In the genomic region with DNA sequence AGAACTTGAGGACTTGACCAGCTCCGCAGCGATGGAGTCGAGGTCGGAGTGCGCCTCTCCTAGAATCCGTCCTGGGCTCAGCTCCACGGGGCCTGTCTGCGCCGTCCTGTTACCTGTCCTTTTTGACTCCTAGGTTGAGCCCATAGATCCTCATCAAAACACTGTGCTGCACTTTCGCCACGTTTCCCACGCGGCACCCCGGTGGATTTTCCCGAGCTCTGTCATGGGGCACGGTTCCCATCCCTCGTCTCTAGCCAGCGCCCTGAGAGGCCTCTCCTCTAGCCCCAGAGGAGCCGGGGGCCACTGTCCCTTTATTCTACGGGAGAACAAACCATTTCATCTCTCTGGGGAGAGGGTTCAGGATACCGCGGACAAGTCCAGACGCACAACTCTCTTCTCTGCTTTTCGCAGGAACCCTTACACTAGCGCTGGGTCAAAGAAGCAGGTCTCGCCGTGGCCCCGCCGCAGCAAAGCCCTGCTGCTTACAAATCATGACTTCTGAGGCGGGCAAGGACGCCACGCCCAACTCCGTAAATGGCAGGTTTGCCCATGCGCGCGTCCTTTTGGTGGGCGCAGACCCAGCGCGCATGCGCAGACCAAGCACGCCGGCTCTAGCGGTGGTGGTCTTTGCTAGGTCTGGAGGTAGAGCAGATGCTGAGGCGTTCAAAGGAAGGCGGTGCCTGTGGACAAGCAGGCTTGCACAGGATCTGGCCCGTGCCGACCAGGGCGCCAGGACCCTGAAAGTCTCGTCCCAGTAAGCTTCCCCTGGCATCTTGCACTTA, we compare ENCODE assay signal across 8 cellular contexts. TPM values are rescaled to one million over a fixed set of nuclear protein-coding genes. Genes with fewer than 3 reads are reported as not detected.
DNase-seq lines count a peak whose midpoint lies in the region; ATAC-seq, FAIRE-seq and TF ChIP-seq lines count a peak whose summit lies in the region.

No MANE protein-coding gene starts in this region.

- H3K27ac ChIP-seq in DND-41 (ENCODE audit: low read length) (peak overlapping the region; percentile 72), astrocyte (ENCODE audit: low read depth, low read length) (peak overlapping the region; percentile 39)

- H3K27me3 ChIP-seq in DND-41 (ENCODE audit: insufficient read depth, low read length, poor library complexity) (no peaks in the 10 kb centered on the region), MG63 (no peaks in the 10 kb centered on the region), astrocyte (ENCODE audit: insufficient read depth, low read length) (no peaks in the 10 kb centered on the region)

- no peaks in the 10 kb centered on the region for H4K20me1 ChIP-seq in DND-41 (ENCODE audit: insufficient read depth, low read length)
- no peaks in the 10 kb centered on the region for H4K20me1 ChIP-seq in astrocyte (ENCODE audit: insufficient read depth, low read length)

- no peak for FAIRE-seq in astrocyte (lab: Jason Lieb, UNC)

- H3K4me2 ChIP-seq in DND-41 (ENCODE audit: insufficient read depth, low read length) = peak overlapping the region; percentile 69
- peak overlapping the region; percentile 95 for H3K4me2 ChIP-seq in astrocyte (ENCODE audit: low read length)

- H3K36me3 ChIP-seq in DND-41 (ENCODE audit: insufficient read depth, low read length) = no peaks in the 10 kb centered on the region
- no peaks in the 10 kb centered on the region for H3K36me3 ChIP-seq in MG63
- no peaks in the 10 kb centered on the region for H3K36me3 ChIP-seq in astrocyte (ENCODE audit: insufficient read depth, low read length)

- H3K4me3 ChIP-seq in DND-41 (ENCODE audit: low read depth in 1 of 2, low read length in 2 of 2) = peak overlapping the region; percentile 37 to 71; a peak in 3 of 4 replicates
- H3K4me3 ChIP-seq in MG63 = peak overlapping the region; percentile 44
- peak overlapping the region; percentile 84 for H3K4me3 ChIP-seq in astrocyte (ENCODE audit: insufficient read depth, low read depth, low read length)

- H3K9me3 Mint-ChIP-seq in astrocyte (ENCODE audit: unreplicated experiment) (no peaks in the 10 kb centered on the region), immature natural killer cell (peaks cover 0 to 1% (median 0%) of the 10 kb centered on the region in 6 donors), type B pancreatic cell (no peaks in the 10 kb centered on the region)

- H2AFZ ChIP-seq in DND-41 (ENCODE audit: low read depth, low read length) = peak overlapping the region; percentile 79
- peak overlapping the region; percentile 95 for H2AFZ ChIP-seq in astrocyte (ENCODE audit: low read depth, low read length)

- peaks cover 14% of the 10 kb centered on the region; the same call in 1 of the 2 replicates for H3K4me1 ChIP-seq in DND-41 (ENCODE audit: insufficient read depth, low read length)
- peaks cover 3% of the 10 kb centered on the region for H3K4me1 ChIP-seq in astrocyte (ENCODE audit: insufficient read depth, low read length)

- H3K27me3 Mint-ChIP-seq in astrocyte (ENCODE audit: low read depth, unreplicated experiment) = peaks cover 2% of the 10 kb centered on the region
- H3K27me3 Mint-ChIP-seq in immature natural killer cell (ENCODE audit: low read depth in 3 of 3) = peaks cover 8 to 19% (median 11%) of the 10 kb centered on the region in 3 donors
- H3K27me3 Mint-ChIP-seq in type B pancreatic cell = no peaks in the 10 kb centered on the region

- H3K79me2 ChIP-seq in DND-41 (ENCODE audit: insufficient read depth, low read length) = peaks cover 3% of the 10 kb centered on the region; the same call in 1 of the 2 replicates
- H3K79me2 ChIP-seq in astrocyte (ENCODE audit: insufficient read depth, low read length) = no peaks in the 10 kb centered on the region

- no peak for TF ChIP-seq CTCF in DND-41 (IDR thresholded peaks at IDR 0.05; ENCODE audit: borderline replicate concordance, extremely low read depth, low read length, poor library complexity, severe bottlenecking)
- no peak for TF ChIP-seq CTCF in astrocyte (IDR thresholded peaks at IDR 0.05; ENCODE audit: insufficient read depth, low read depth, low read length)
- no peak for TF ChIP-seq CTCF in type B pancreatic cell (conservative IDR thresholded peaks at IDR 0.05)

- H3K4me3 Mint-ChIP-seq in astrocyte (ENCODE audit: unreplicated experiment) = peak overlapping the region; percentile 82
- peak overlapping the region; percentile 79 to 93 (median 87) for H3K4me3 Mint-ChIP-seq in immature natural killer cell
- no peak overlapping the region for H3K4me3 Mint-ChIP-seq in type B pancreatic cell

- H3K36me3 Mint-ChIP-seq in astrocyte (ENCODE audit: low read depth, unreplicated experiment) (no peaks in the 10 kb centered on the region), immature natural killer cell (no peaks in the 10 kb centered on the region), type B pancreatic cell (no peaks in the 10 kb centered on the region)

- H3K9me3 ChIP-seq in DND-41 (ENCODE audit: insufficient read depth, low read length, severe bottlenecking) = no peaks in the 10 kb centered on the region
- H3K9me3 ChIP-seq in MG63 = no peaks in the 10 kb centered on the region
- no peaks in the 10 kb centered on the region for H3K9me3 ChIP-seq in astrocyte (ENCODE audit: insufficient read depth, low read depth, low read length)

- ATAC-seq in DND-41 (ENCODE audit: insufficient read depth, low read depth) (peak; percentile 93), GM21576 (IDR thresholded peaks at IDR 0.05; ENCODE audit: unreplicated experiment) (peak; percentile 98)

- H3K9ac ChIP-seq in DND-41 (ENCODE audit: low read depth, low read length) = peak overlapping the region; percentile 62
- H3K9ac ChIP-seq in astrocyte (ENCODE audit: low read length) = peak overlapping the region; percentile 80

- peak; percentile 88 for DNase-seq in DND-41
- DNase-seq in MG63 = peak; percentile 63
- peak; percentile 34 for DNase-seq in T-helper 22 cell (ENCODE audit: low read depth)
- DNase-seq in astrocyte (ENCODE audit: low read depth) = peak; percentile 74
- peak; percentile 59 to 71 (median 64) for DNase-seq in immature natural killer cell
- DNase-seq in stimulated activated CD4-positive, alpha-beta T cell treated with anti-CD3 and anti-CD28 coated beads, Interleukin-1b, Interleukin-23, amount 100 ng/mL, for 48 hours = peak; percentile 73
- no peak for DNase-seq in type B pancreatic cell (ENCODE audit: extremely low spot score, unreplicated experiment)

- no peak overlapping the region for H3K27ac Mint-ChIP-seq in astrocyte (ENCODE audit: unreplicated experiment)
- peak overlapping the region in 5 of 6 donors; percentile 17 to 90 (median 45) for H3K27ac Mint-ChIP-seq in immature natural killer cell
- H3K27ac Mint-ChIP-seq in type B pancreatic cell = no peak overlapping the region

- H3K4me1 Mint-ChIP-seq in astrocyte (ENCODE audit: low read depth, unreplicated experiment) (no peaks in the 10 kb centered on the region), immature natural killer cell (peaks cover 13 to 14% of the 10 kb centered on the region in 2 donors), type B pancreatic cell (ENCODE audit: unreplicated experiment) (no peaks in the 10 kb centered on the region)

RNA-seq across cellular contexts. Expression of gene ANKRD7, which starts 10.3 kb away (rescaled TPM):
- not detected in 2 replicates for total RNA-seq in MG63 (2014; rRNA removed; shearing (Covaris generic); ENCODE audit: low replicate concordance)
- 0.41 and 0.82 TPM in 2 replicates for total RNA-seq in astrocyte
- polyA plus RNA-seq in immature natural killer cell = not detected
- total RNA-seq in type B pancreatic cell (ENCODE audit: low replicate concordance) = not detected in 2 replicates

RNA-seq across cellular contexts. Expression of gene LSM8, which starts 30.3 kb away (rescaled TPM):
- total RNA-seq in MG63 (2014; rRNA removed; shearing (Covaris generic); ENCODE audit: low replicate concordance) = 28.0 and 38.8 TPM in 2 replicates
- 19.9 TPM in 2 replicates for total RNA-seq in astrocyte
- polyA plus RNA-seq in immature natural killer cell = 10 to 100 TPM; 22.7 to 53.1 (median 25.4) TPM
- total RNA-seq in type B pancreatic cell (ENCODE audit: low replicate concordance) = 27.1 and 39.6 TPM in 2 replicates

Comparison
In these comparisons a context has a peak if more than half of its experiments do, and no peak if none do; other contexts are left out.
1. H3K27ac Mint-ChIP-seq: peak in immature natural killer cell (5 of 6); none in astrocyte (single experiment) and type B pancreatic cell (single experiment).
2. Peak in every context shown above with its lines, with median percentiles within 50 percentile points of each other: H3K4me3 ChIP-seq.